Comparison of ENCODE assay signal across 1 cellular context in the genomic region with DNA sequence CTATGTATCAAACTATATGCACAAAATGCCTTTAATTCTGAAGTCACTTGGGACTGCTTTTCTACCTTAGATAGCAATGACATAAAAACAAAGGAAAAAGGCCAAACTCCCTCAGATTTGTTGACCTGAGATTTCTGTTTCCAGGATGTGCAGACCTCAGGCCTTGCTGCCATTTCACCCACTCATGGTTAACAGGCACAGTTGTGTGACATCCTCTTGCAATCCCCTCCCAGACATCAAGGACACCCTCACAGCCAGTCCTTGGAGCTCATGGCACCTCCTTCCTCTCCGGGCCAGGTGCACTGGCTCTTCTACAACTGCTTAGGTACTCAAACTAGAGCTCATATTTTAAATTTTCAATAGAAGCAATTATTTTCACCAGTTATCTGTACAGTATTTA.
TF ChIP-seq lines count a peak whose summit lies in the region.

No MANE protein-coding gene starts in this region.

TF ChIP-seq in K562, 482 proteins besides CTCF, POLR2A, EP300 and RAD21:
- TF ChIP-seq USF1 (CRISPR knock-in tag; IDR thresholded peaks at IDR 0.05) (0 out of 2 replicates have a peak, but pooled peaks have one; percentile 20), TEAD1 (CRISPR knock-in tag; IDR thresholded peaks at IDR 0.05) (0 out of 4 replicates have a peak, but pooled peaks of 1 of the 2 experiments have one; percentile 14), JUNB (CRISPR knock-in tag; conservative IDR thresholded peaks at IDR 0.05) (0 out of 2 replicates have a peak, but pooled peaks have one; percentile 12), ZNF143 (CRISPR knock-in tag; IDR thresholded peaks at IDR 0.05) (0 out of 2 replicates have a peak, but pooled peaks have one; percentile 43), RUNX1 (IDR thresholded peaks at IDR 0.05; ENCODE audit: low read depth) (no peak), ZC3H11A (IDR thresholded peaks at IDR 0.05; ENCODE audit: low read depth, low read length) (no peak)
- TF ChIP-seq, protein P1, sequence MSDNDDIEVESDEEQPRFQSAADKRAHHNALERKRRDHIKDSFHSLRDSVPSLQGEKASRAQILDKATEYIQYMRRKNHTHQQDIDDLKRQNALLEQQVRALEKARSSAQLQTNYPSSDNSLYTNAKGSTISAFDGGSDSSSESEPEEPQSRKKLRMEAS (CRISPR knock-in tag; IDR thresholded peaks at IDR 0.05), result 0 out of 2 replicates have a peak, but pooled peaks have one; percentile 27
- TF ChIP-seq, protein P2, sequence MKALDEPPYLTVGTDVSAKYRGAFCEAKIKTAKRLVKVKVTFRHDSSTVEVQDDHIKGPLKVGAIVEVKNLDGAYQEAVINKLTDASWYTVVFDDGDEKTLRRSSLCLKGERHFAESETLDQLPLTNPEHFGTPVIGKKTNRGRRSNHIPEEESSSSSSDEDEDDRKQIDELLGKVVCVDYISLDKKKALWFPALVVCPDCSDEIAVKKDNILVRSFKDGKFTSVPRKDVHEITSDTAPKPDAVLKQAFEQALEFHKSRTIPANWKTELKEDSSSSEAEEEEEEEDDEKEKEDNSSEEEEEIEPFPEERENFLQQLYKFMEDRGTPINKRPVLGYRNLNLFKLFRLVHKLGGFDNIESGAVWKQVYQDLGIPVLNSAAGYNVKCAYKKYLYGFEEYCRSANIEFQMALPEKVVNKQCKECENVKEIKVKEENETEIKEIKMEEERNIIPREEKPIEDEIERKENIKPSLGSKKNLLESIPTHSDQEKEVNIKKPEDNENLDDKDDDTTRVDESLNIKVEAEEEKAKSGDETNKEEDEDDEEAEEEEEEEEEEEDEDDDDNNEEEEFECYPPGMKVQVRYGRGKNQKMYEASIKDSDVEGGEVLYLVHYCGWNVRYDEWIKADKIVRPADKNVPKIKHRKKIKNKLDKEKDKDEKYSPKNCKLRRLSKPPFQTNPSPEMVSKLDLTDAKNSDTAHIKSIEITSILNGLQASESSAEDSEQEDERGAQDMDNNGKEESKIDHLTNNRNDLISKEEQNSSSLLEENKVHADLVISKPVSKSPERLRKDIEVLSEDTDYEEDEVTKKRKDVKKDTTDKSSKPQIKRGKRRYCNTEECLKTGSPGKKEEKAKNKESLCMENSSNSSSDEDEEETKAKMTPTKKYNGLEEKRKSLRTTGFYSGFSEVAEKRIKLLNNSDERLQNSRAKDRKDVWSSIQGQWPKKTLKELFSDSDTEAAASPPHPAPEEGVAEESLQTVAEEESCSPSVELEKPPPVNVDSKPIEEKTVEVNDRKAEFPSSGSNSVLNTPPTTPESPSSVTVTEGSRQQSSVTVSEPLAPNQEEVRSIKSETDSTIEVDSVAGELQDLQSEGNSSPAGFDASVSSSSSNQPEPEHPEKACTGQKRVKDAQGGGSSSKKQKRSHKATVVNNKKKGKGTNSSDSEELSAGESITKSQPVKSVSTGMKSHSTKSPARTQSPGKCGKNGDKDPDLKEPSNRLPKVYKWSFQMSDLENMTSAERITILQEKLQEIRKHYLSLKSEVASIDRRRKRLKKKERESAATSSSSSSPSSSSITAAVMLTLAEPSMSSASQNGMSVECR (CRISPR knock-in tag; IDR thresholded peaks at IDR 0.05), result 0 out of 2 replicates have a peak, but pooled peaks have one; percentile 35
- TF ChIP-seq, protein P3, sequence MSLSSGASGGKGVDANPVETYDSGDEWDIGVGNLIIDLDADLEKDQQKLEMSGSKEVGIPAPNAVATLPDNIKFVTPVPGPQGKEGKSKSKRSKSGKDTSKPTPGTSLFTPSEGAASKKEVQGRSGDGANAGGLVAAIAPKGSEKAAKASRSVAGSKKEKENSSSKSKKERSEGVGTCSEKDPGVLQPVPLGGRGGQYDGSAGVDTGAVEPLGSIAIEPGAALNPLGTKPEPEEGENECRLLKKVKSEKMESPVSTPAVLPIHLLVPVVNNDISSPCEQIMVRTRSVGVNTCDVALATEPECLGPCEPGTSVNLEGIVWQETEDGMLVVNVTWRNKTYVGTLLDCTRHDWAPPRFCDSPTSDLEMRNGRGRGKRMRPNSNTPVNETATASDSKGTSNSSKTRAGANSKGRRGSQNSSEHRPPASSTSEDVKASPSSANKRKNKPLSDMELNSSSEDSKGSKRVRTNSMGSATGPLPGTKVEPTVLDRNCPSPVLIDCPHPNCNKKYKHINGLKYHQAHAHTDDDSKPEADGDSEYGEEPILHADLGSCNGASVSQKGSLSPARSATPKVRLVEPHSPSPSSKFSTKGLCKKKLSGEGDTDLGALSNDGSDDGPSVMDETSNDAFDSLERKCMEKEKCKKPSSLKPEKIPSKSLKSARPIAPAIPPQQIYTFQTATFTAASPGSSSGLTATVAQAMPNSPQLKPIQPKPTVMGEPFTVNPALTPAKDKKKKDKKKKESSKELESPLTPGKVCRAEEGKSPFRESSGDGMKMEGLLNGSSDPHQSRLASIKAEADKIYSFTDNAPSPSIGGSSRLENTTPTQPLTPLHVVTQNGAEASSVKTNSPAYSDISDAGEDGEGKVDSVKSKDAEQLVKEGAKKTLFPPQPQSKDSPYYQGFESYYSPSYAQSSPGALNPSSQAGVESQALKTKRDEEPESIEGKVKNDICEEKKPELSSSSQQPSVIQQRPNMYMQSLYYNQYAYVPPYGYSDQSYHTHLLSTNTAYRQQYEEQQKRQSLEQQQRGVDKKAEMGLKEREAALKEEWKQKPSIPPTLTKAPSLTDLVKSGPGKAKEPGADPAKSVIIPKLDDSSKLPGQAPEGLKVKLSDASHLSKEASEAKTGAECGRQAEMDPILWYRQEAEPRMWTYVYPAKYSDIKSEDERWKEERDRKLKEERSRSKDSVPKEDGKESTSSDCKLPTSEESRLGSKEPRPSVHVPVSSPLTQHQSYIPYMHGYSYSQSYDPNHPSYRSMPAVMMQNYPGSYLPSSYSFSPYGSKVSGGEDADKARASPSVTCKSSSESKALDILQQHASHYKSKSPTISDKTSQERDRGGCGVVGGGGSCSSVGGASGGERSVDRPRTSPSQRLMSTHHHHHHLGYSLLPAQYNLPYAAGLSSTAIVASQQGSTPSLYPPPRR (CRISPR knock-in tag; IDR thresholded peaks at IDR 0.05; ENCODE audit: borderline replicate concordance), result no peak
